23 cellular contexts compared by ENCODE assay signal in the genomic region with DNA sequence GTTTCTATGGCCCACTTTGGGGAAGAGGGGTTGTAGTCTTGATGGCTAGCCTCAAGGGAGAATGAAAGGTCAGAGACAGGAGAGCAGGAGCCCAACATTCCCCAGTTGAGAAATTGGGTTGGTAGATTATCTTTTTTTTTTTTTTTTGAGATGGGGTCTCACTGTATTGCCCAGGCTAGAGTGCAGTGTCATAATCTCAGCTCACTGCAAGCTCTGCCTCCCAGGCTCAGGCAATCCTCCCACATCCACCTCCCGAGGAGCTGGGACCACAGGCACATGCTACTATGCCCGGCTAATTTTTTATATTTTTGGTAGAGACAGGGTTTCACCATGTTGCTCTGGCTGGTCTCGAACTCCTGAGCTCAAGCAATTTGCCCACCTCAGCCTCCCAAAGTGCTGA.
"Had no signal": no experiment of that assay in that cellular context is flagged by ENCODE, and none has a peak within 500 bp of the region (broad histone marks: within the 10 kb centered on the region; RNA-seq: fewer than 3 reads in every experiment).

No MANE protein-coding gene starts in this region.

- H3K27me3 Mint-ChIP-seq: natural killer cell treated with Interleukin-12 subunit alpha and Interleukin-12 subunit beta and Interleukin-15 and Interleukin-18, amount 100 ng/mL, for 72 hours had no signal

- H3K9me3 ChIP-seq: esophagus squamous epithelium, gastroesophageal sphincter, left ventricle myocardium inferior, lower lobe of right lung, sigmoid colon, stomach, thoracic aorta, transverse colon had no signal

- H3K27me3 ChIP-seq: esophagus squamous epithelium, gastroesophageal sphincter, sigmoid colon, stomach, transverse colon had no signal

- H3K27ac Mint-ChIP-seq: natural killer cell treated with Interleukin-12 subunit alpha and Interleukin-12 subunit beta and Interleukin-15 and Interleukin-18, amount 100 ng/mL, for 72 hours had no signal

- H3K4me1 ChIP-seq: esophagus squamous epithelium, gastroesophageal sphincter, left ventricle myocardium inferior, lower lobe of right lung, sigmoid colon, transverse colon had no signal

- H3K4me3 Mint-ChIP-seq: natural killer cell treated with Interleukin-12 subunit alpha and Interleukin-12 subunit beta and Interleukin-15 and Interleukin-18, amount 100 ng/mL, for 72 hours had no signal

- H3K36me3 Mint-ChIP-seq: natural killer cell treated with Interleukin-12 subunit alpha and Interleukin-12 subunit beta and Interleukin-15 and Interleukin-18, amount 100 ng/mL, for 72 hours had no signal

- H3K36me3 ChIP-seq: esophagus squamous epithelium, gastroesophageal sphincter, left ventricle myocardium inferior, lower lobe of right lung, sigmoid colon, stomach, thoracic aorta, transverse colon had no signal

- DNase-seq: cortex of kidney; effector memory CD4-positive, alpha-beta T cell; esophagus squamous epithelium; foreskin fibroblast; glutamatergic neuron; kidney; left cardiac atrium; left ventricle myocardium inferior; lower lobe of right lung; mesenchymal stem cell; midbrain; sigmoid colon; stimulated activated CD4-positive, alpha-beta T cell treated with anti-CD3 and anti-CD28 coated beads, Interleukin-2, amount 100 ng/mL, for 24 hours; stimulated activated CD4-positive, alpha-beta T cell treated with anti-CD3 and anti-CD28 coated beads, Interleukin-4, amount 100 ng/mL, for 4 hours; stimulated activated naive CD4-positive, alpha-beta T cell; stomach; substantia nigra; transverse colon had no signal

- H3K27ac ChIP-seq: epithelial cell of prostate, esophagus squamous epithelium, gastroesophageal sphincter, left ventricle myocardium inferior, lower lobe of right lung, sigmoid colon, skin epidermis, stomach, thoracic aorta, transverse colon had no signal

- H3K4me3 ChIP-seq: esophagus squamous epithelium, gastroesophageal sphincter, left ventricle myocardium inferior, lower lobe of right lung, sigmoid colon, skin epidermis, stomach, thoracic aorta, transverse colon had no signal

- H3K9me3 Mint-ChIP-seq: natural killer cell treated with Interleukin-12 subunit alpha and Interleukin-12 subunit beta and Interleukin-15 and Interleukin-18, amount 100 ng/mL, for 72 hours had no signal

- ATAC-seq: gastroesophageal sphincter; left cardiac atrium; lower lobe of right lung; natural killer cell treated with Interleukin-12 subunit alpha and Interleukin-12 subunit beta and Interleukin-15 and Interleukin-18, amount 100 ng/mL, for 72 hours had no signal
